8 cellular contexts compared by ENCODE assay signal in the genomic region with DNA sequence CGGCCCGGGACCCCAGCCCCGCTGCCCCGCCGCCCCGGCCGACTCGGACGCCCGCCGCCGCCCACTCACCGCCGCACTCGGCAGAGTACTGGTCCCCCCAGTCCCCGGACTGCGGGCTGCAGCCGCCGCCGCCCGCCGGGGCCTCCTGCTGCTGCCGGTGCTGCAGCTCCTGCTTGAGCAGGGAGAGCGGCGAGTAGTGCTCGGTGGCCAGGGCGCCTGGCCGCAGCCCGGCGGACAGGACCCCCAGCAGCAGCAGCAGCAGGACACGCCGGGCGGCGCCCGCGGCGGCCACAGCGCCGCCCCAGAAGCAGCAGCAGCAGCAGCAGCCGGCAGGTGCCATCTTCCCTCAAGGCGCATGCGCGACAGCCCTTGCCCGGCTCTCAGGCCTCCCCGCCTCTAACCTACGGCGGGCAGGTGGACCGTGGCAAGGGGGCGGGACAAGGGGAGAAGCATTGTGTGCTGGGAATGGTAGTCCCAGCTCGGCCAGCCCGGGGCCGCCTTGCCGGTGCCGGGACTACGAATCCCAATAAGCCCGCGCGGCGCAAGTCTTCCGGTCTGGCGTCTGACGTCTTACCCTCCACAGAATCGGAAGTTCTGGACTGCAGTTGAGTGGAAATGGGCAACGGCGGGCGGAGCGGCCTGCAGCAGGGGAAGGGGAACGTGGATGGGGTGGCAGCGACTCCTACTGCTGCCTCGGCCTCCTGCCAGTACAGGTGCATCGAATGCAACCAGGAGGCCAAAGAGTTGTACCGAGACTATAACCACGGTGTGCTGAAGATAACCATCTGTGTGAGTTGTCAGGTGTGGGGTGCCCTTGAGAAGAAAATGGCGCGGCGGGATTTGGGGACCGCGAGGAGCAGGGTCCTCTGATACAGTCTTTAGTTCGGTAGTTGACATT.
DNase-seq lines count a peak whose midpoint lies in the region; ATAC-seq lines count a peak whose summit lies in the region.

A gene (plus strand): TSS at position 604 of the 898 bp plus-strand sequence. CDS start 12 bp downstream, at position 616.
A gene with protein sequence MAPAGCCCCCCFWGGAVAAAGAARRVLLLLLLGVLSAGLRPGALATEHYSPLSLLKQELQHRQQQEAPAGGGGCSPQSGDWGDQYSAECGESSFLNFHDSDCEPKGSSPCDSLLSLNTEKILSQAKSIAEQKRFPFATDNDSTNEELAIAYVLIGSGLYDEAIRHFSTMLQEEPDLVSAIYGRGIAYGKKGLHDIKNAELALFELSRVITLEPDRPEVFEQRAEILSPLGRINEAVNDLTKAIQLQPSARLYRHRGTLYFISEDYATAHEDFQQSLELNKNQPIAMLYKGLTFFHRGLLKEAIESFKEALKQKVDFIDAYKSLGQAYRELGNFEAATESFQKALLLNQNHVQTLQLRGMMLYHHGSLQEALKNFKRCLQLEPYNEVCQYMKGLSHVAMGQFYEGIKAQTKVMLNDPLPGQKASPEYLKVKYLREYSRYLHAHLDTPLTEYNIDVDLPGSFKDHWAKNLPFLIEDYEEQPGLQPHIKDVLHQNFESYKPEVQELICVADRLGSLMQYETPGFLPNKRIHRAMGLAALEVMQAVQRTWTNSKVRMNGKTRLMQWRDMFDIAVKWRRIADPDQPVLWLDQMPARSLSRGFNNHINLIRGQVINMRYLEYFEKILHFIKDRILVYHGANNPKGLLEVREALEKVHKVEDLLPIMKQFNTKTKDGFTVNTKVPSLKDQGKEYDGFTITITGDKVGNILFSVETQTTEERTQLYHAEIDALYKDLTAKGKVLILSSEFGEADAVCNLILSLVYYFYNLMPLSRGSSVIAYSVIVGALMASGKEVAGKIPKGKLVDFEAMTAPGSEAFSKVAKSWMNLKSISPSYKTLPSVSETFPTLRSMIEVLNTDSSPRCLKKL (minus strand): TSS at position 371 of the 898 bp plus-strand sequence. CDS start 31 bp downstream, at position 340.

- peak within 1 kb of the TSS; percentile 72 to 85 (median 83) for H3K9ac ChIP-seq in BLaER1 treated with 17β-estradiol and CSF1 and Interleukin-3, amounts not matched to agents 10 nM and 100 nM

- no peaks in the 10 kb centered on the region; a peak in 1 of 22 replicates for H4K20me1 ChIP-seq in BLaER1 treated with 17β-estradiol and CSF1 and Interleukin-3, amounts not matched to agents 10 nM and 100 nM

- DNase-seq in GM19240 (ENCODE audit: insufficient read length, low spot score) (peak; percentile 83), NCI-H524 treated with DMSO at 0.1 percent for 48 hours (lab: John Stamatoyannopoulos, UW) (peak; percentile 94), kidney glomerular epithelial cell (lab: John Stamatoyannopoulos, UW) (peak; percentile 98)
- DNase-seq in activated CD4-positive, alpha-beta T cell treated with anti-CD3 and anti-CD28 coated beads for 4 hours, result peak; percentile 93 to 97
- DNase-seq in stimulated activated CD4-positive, alpha-beta T cell treated with anti-CD3 and anti-CD28 coated beads, Interleukin-1b, Interleukin-23, amount 100 ng/mL, for 1 hour (ENCODE audit: low read depth in 2 of 2), result peak; percentile 94

- H3K27me3 ChIP-seq in BLaER1 treated with 17β-estradiol and CSF1 and Interleukin-3, amounts not matched to agents 10 nM and 100 nM, result no peaks in the 10 kb centered on the region

- peak within 1 kb of the TSS; percentile 86 to 97 (median 94) for H3K4me2 ChIP-seq in BLaER1 treated with 17β-estradiol and CSF1 and Interleukin-3, amounts not matched to agents 10 nM and 100 nM

- H3K9me3 ChIP-seq in BLaER1 treated with 17β-estradiol and CSF1 and Interleukin-3, amounts not matched to agents 10 nM and 100 nM (replicated peaks in 1 of 11), result no peaks in the 10 kb centered on the region

- H3K36me3 ChIP-seq in BLaER1 treated with 17β-estradiol and CSF1 and Interleukin-3, amounts not matched to agents 10 nM and 100 nM, result peaks cover 12 to 33% (median 22%) of the 10 kb centered on the region in 11 experiments; a peak in 18 of 22 replicates

- H3K27ac ChIP-seq in BLaER1 treated with 17β-estradiol and CSF1 and Interleukin-3, amounts not matched to agents 10 nM and 100 nM, result peak within 1 kb of the TSS; percentile 31 to 79 (median 71); a peak in 21 of 22 replicates
- H3K27ac ChIP-seq in cingulate gyrus (ENCODE audit: low read depth, low read length), result peak within 1 kb of the TSS; percentile 75

- ATAC-seq in HG03460 (IDR thresholded peaks at IDR 0.05; ENCODE audit: unreplicated experiment), result peak; percentile 89

- H3K4me1 ChIP-seq in BLaER1 treated with 17β-estradiol and CSF1 and Interleukin-3, amounts not matched to agents 10 nM and 100 nM, result peaks cover 37 to 50% (median 42%) of the 10 kb centered on the region in 10 experiments

- H3K4me3 ChIP-seq in BLaER1 treated with 17β-estradiol and CSF1 and Interleukin-3, amounts not matched to agents 10 nM and 100 nM, result peak within 1 kb of the TSS; percentile 70 to 89 (median 82)

Comparison
In these comparisons a context has a peak if more than half of its experiments do, and no peak if none do; other contexts are left out.
1. Peak in every context shown above with its lines: DNase-seq, ATAC-seq, H3K4me3 ChIP-seq and H3K27ac ChIP-seq.